ENCODE assay signal across 1 cellular context in the genomic region with DNA sequence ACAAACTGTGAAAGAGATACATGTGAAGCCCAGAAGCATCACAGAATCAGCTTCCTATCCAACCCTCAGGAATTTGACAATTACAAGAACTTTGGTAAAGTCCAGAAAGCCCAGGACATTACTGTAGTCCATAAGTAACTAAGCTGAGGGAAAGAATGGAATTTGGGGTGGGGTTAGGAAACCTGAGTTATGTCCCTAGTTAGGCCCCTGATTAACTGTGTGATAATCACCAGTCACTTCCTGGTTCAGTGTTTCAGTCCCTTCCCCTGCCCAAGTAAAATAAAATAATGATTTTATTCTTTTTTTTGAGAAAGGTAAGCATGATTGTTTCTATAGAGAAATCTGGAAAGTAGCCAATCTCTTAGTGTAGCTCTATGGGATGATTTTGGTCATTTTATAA.
TF ChIP-seq lines count a peak whose summit lies in the region.

No MANE protein-coding gene starts in this region.

TF ChIP-seq in K562, 482 proteins besides CTCF, POLR2A, EP300 and RAD21:
- TF ChIP-seq, protein P1, sequence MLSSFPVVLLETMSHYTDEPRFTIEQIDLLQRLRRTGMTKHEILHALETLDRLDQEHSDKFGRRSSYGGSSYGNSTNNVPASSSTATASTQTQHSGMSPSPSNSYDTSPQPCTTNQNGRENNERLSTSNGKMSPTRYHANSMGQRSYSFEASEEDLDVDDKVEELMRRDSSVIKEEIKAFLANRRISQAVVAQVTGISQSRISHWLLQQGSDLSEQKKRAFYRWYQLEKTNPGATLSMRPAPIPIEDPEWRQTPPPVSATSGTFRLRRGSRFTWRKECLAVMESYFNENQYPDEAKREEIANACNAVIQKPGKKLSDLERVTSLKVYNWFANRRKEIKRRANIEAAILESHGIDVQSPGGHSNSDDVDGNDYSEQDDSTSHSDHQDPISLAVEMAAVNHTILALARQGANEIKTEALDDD (IDR thresholded peaks at IDR 0.05): 0 out of 2 replicates have a peak, but pooled peaks have one; percentile 12
